Comparison of ENCODE assay signal across 9 cellular contexts in genomic region chr16:1615761-1616160, GRCh38. TPM values are rescaled to one million over a fixed set of nuclear protein-coding genes. Genes with fewer than 3 reads are reported as not detected.
DNase-seq lines count a peak whose midpoint lies in the region; ATAC-seq and TF ChIP-seq lines count a peak whose summit lies in the region.
"Had no signal": no experiment of that assay in that cellular context is flagged by ENCODE, and none has a peak within 500 bp of the region (broad histone marks: within the 10 kb centered on the region; RNA-seq: fewer than 3 reads in every experiment).

No MANE protein-coding gene starts in this region.

- H3K27ac ChIP-seq in BLaER1 treated with 17β-estradiol and CSF1 and Interleukin-3, amounts not matched to agents 10 nM and 100 nM, result no peak overlapping the region; a peak in 1 of 22 replicates
- no peak overlapping the region for H3K27ac ChIP-seq in IMR-90 (ENCODE audit: insufficient read depth, low read length)

- H3K56ac ChIP-seq in IMR-90 (ENCODE audit: extremely low read depth, insufficient read depth, low read length), result peak overlapping the region; percentile 19; the same call in 1 of the 2 replicates

- H2BK120ac ChIP-seq in IMR-90 (ENCODE audit: low read depth, low read length), result no peak overlapping the region

- no peak overlapping the region for H3K4ac ChIP-seq in IMR-90 (ENCODE audit: low read depth, low read length)

- peak overlapping the region; percentile 72; the same call in 1 of the 2 replicates for H3K23ac ChIP-seq in IMR-90 (ENCODE audit: low read depth, low read length)

- H4K8ac ChIP-seq in IMR-90 (ENCODE audit: low read depth in 2 of 2, low read length in 2 of 2), result peak overlapping the region in 1 of 2 experiments; percentile 23; a peak in 1 of 4 replicates

- dilution Hi-C loops in IMR-90 (cut with HindIII; ENCODE audit: low sequenced_read_pairs, unreplicated experiment), result no loop called here

- no peak overlapping the region for H3K18ac ChIP-seq in IMR-90 (ENCODE audit: low read depth, low read length)

- no peak overlapping the region for H2BK5ac ChIP-seq in IMR-90 (ENCODE audit: low read depth, low read length, poor library complexity, severe bottlenecking)

- CTCF ChIA-PET in IMR-90 (lab: Yijun Ruan, JAX), result no interaction called here

- H3K27me3 Mint-ChIP-seq in natural killer cell (ENCODE audit: low read depth in 2 of 2), result peaks cover 0 to 6% of the 10 kb centered on the region in 2 donors

- H3K9ac ChIP-seq in BLaER1 treated with 17β-estradiol and CSF1 and Interleukin-3, amounts not matched to agents 10 nM and 100 nM, result peak overlapping the region in 10 of 11 experiments; percentile 83 to 96 (median 89); a peak in 17 of 22 replicates
- no peak overlapping the region; the same call in 1 of the 2 replicates for H3K9ac ChIP-seq in IMR-90 (ENCODE audit: low read depth, low read length)

- H3K4me2 ChIP-seq in BLaER1 treated with 17β-estradiol and CSF1 and Interleukin-3, amounts not matched to agents 10 nM and 100 nM, result peak overlapping the region; percentile 90 to 100 (median 98)
- peak overlapping the region; percentile 80 for H3K4me2 ChIP-seq in IMR-90 (ENCODE audit: low read depth, low read length)

- TSS peak; percentile 23 for BruUV-seq in IMR-90 (replicated peaks; lab: Mats Ljungman, UMichigan)

- H4K91ac ChIP-seq in IMR-90 (ENCODE audit: insufficient read depth, low read depth, low read length), result no peak overlapping the region

- in situ Hi-C loops in IMR-90 (cut with MboI; ENCODE audit: low sequenced_read_pairs), result no loop called here

- H3K4me1 Mint-ChIP-seq in natural killer cell, result peaks cover 34 to 42% of the 10 kb centered on the region in 2 donors

- H3K27ac Mint-ChIP-seq in natural killer cell, result peak overlapping the region in 1 of 2 donors; percentile 73

- no peak overlapping the region; the same call in 1 of the 2 replicates for H3K14ac ChIP-seq in IMR-90 (replicated peaks; ENCODE audit: low read depth, low read length)

- H2BK15ac ChIP-seq in IMR-90 (ENCODE audit: low read depth, low read length), result no peak overlapping the region

- no peak overlapping the region for H2AFZ ChIP-seq in IMR-90 (replicated peaks; ENCODE audit: low read length, poor library complexity)

- TF ChIP-seq RAD21 in IMR-90 (IDR thresholded peaks at IDR 0.05; ENCODE audit: low read length), result no peak

- H2AK9ac ChIP-seq in IMR-90 (replicated peaks; ENCODE audit: low read depth, low read length, poor library complexity), result no peak overlapping the region

- H3K36me3 Mint-ChIP-seq in natural killer cell, result no peaks in the 10 kb centered on the region

- no peak overlapping the region for H2BK20ac ChIP-seq in IMR-90 (ENCODE audit: low read depth, low read length)

- H2AK5ac ChIP-seq in IMR-90 (ENCODE audit: low read depth, low read length), result no peak overlapping the region

- peak overlapping the region; percentile 85 to 99 (median 97); a peak in 19 of 20 replicates for H3K4me3 ChIP-seq in BLaER1 treated with 17β-estradiol and CSF1 and Interleukin-3, amounts not matched to agents 10 nM and 100 nM
- H3K4me3 ChIP-seq in IMR-90 (ENCODE audit: insufficient read depth, low read depth, low read length), result peak overlapping the region; percentile 94

- H3K9me3 ChIP-seq in BLaER1 treated with 17β-estradiol and CSF1 and Interleukin-3, amounts not matched to agents 10 nM and 100 nM (replicated peaks in 1 of 11), result peaks cover 0 to 8% (median 0%) of the 10 kb centered on the region in 11 experiments; a peak in 4 of 22 replicates
- H3K9me3 ChIP-seq in IMR-90 (ENCODE audit: control insufficient read depth, insufficient read depth, low read length), result no peaks in the 10 kb centered on the region

- DNase-seq in IMR-90 (peak; percentile 57), dermis blood vessel endothelial cell (peak; percentile 49), natural killer cell (no peak), NCI-H128 (lab: John Stamatoyannopoulos, UW; ENCODE audit: unreplicated experiment) (no peak), putamen (ENCODE audit: low spot score) (no peak)
- DNase-seq in stimulated activated CD4-positive, alpha-beta T cell treated with anti-CD3 and anti-CD28 coated beads, Interleukin-4, amount 100 ng/mL, for 4 hours, result no peak
- DNase-seq: NCI-H146 had no signal

- no CpG with 5 or more reads among the region's 9 CpGs for WGBS in IMR-90 (ENCODE audit: extremely low coverage in 2 of 2, insufficient read length in 1 of 2), 2 experiments

- peaks cover 3% of the 10 kb centered on the region for H3K9me1 ChIP-seq in IMR-90 (ENCODE audit: insufficient read depth, low read length)

- POLR2A ChIA-PET in IMR-90 (lab: Charles Lee; ENCODE audit: unreplicated experiment), result no interaction called here

- no peak for ATAC-seq in IMR-90 (ENCODE audit: low read depth)
- no peak for ATAC-seq in natural killer cell
- ATAC-seq in HG03139 (IDR thresholded peaks at IDR 0.05; ENCODE audit: unreplicated experiment), result no peak

- TF ChIP-seq CTCF in IMR-90 (conservative IDR thresholded peaks at IDR 0.05; ENCODE audit: low read depth, low read length), result no peak
- TF ChIP-seq CTCF in natural killer cell (IDR thresholded peaks at IDR 0.05), result no peak

- intact Hi-C loops in IMR-90 (cut with micrococcal nuclease) (no loop called here), natural killer cell (cut with micrococcal nuclease) (loop anchor here (10.0 kb wide), 1 partner anchor 59 kb away; the partner anchor contains the start of gene JPT2)

- H4K5ac ChIP-seq in IMR-90 (ENCODE audit: low read depth, low read length), result no peak overlapping the region

- peaks cover 32 to 41% (median 36%) of the 10 kb centered on the region in 10 experiments for H3K4me1 ChIP-seq in BLaER1 treated with 17β-estradiol and CSF1 and Interleukin-3, amounts not matched to agents 10 nM and 100 nM
- H3K4me1 ChIP-seq in IMR-90 (ENCODE audit: control insufficient read depth, insufficient read depth, low read length), result peaks cover 7% of the 10 kb centered on the region

- peaks cover 0 to 3% of the 10 kb centered on the region in 2 donors for H3K9me3 Mint-ChIP-seq in natural killer cell

- peaks cover 47 to 80% (median 70%) of the 10 kb centered on the region in 11 experiments; a peak in 21 of 22 replicates for H4K20me1 ChIP-seq in BLaER1 treated with 17β-estradiol and CSF1 and Interleukin-3, amounts not matched to agents 10 nM and 100 nM
- H4K20me1 ChIP-seq in IMR-90 (ENCODE audit: insufficient read depth, low read length), result peaks cover 31% of the 10 kb centered on the region

- peak overlapping the region; percentile 54 for H3K4me3 Mint-ChIP-seq in natural killer cell

- H3K36me3 ChIP-seq in BLaER1 treated with 17β-estradiol and CSF1 and Interleukin-3, amounts not matched to agents 10 nM and 100 nM, result peaks cover 42 to 61% (median 56%) of the 10 kb centered on the region in 11 experiments
- H3K36me3 ChIP-seq in IMR-90 (ENCODE audit: control insufficient read depth, insufficient read depth, low read length), result peaks cover 27% of the 10 kb centered on the region

- peaks cover 27 to 65% of the 10 kb centered on the region in 2 experiments for H3K79me1 ChIP-seq in IMR-90 (ENCODE audit: low read depth in 1 of 2, low read length in 2 of 2)

- no peak for TF ChIP-seq POLR2A in IMR-90 (IDR thresholded peaks at IDR 0.05; ENCODE audit: low read depth, low read length)

- peaks cover 30 to 43% (median 42%) of the 10 kb centered on the region in 11 experiments for H3K27me3 ChIP-seq in BLaER1 treated with 17β-estradiol and CSF1 and Interleukin-3, amounts not matched to agents 10 nM and 100 nM
- no peaks in the 10 kb centered on the region for H3K27me3 ChIP-seq in IMR-90 (ENCODE audit: control insufficient read depth, insufficient read depth, low read length)

TF ChIP-seq in IMR-90, 13 proteins besides CTCF, POLR2A, EP300 and RAD21:
- TF ChIP-seq MXI1 (IDR thresholded peaks at IDR 0.05; ENCODE audit: borderline replicate concordance, low read depth, low read length), result 0 out of 2 replicates have a peak, but pooled peaks have one; percentile 59
- TF ChIP-seq FOS (IDR thresholded peaks at IDR 0.05; ENCODE audit: low read depth, low read length), result no peak
- no peak for TF ChIP-seq RFX5 (IDR thresholded peaks at IDR 0.05; ENCODE audit: low read depth, low read length)

RNA-seq across cellular contexts. Expression of gene CRAMP1, which starts 3.6 kb away (rescaled TPM):
- 3.2 and 3.9 TPM in 2 replicates for total RNA-seq in IMR-90 (2012; rRNA removed)
- 11.9 and 12.0 TPM in 2 replicates for polyA plus RNA-seq in IMR-90 (2012; rRNA removed)
- 5.1 and 9.1 TPM in 2 replicates for polyA plus RNA-seq in IMR-90 (2012; cell fraction: cytosol; rRNA removed)
- 37.4 and 49.0 TPM in 2 replicates for polyA plus RNA-seq in IMR-90 (2012; cell fraction: nucleus; rRNA removed; ENCODE audit: low replicate concordance)
- total RNA-seq in dermis blood vessel endothelial cell, result 12.9 and 17.3 TPM in 2 replicates
- total RNA-seq in natural killer cell, result 10 to 100 TPM; 47.8 to 49.8 (median 49.6) TPM

RNA-seq across cellular contexts. Expression of gene IFT140, which starts 3.9 kb away (rescaled TPM):
- total RNA-seq in IMR-90 (2012; rRNA removed) (20.3 and 24.2 TPM in 2 replicates), dermis blood vessel endothelial cell (20.7 and 24.8 TPM in 2 replicates), natural killer cell (1 to 10 TPM; 6.5 to 8.9 (median 6.5) TPM)
- polyA plus RNA-seq in IMR-90 (2012; rRNA removed), result 8.4 and 9.2 TPM in 2 replicates
- polyA plus RNA-seq in IMR-90 (2012; cell fraction: cytosol; rRNA removed), result 4.7 and 14.6 TPM in 2 replicates
- 41.6 and 56.3 TPM in 2 replicates for polyA plus RNA-seq in IMR-90 (2012; cell fraction: nucleus; rRNA removed; ENCODE audit: low replicate concordance)

Comparison
In these comparisons a context has a peak if more than half of its experiments do, and no peak if none do; other contexts are left out.
1. DNase-seq: peak in IMR-90 (single experiment) and dermis blood vessel endothelial cell (single experiment); none in natural killer cell (single experiment), stimulated activated CD4-positive, alpha-beta T cell treated with anti-CD3 and anti-CD28 coated beads, Interleukin-4, amount 100 ng/mL, for 4 hours (0 of 2), NCI-H128 (single experiment) and putamen (single experiment).